15 cellular contexts compared by ENCODE assay signal in the genomic region with DNA sequence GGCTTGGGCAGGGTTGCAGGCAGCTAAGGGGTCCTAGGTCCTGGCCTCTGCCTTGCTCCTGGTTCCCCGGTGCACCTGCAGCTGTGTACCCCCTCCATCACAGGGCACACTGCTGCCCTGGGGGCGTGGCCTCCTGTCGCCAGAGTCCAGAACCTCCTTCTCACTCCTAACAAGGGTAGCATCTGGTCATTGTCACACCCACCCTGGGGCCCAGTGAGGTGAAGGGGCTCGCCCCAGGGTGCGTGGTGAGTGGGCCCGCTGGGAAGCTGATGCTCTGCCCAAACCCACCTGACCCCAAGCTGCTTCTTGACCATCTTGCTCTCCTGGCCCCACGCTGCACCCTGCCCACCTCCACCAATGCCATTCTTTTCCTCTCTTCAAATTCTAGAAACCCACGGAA. TPM values are rescaled to one million over a fixed set of nuclear protein-coding genes. Genes with fewer than 3 reads are reported as not detected.
DNase-seq lines count a peak whose midpoint lies in the region; ATAC-seq and TF ChIP-seq lines count a peak whose summit lies in the region.
"Had no signal": no experiment of that assay in that cellular context is flagged by ENCODE, and none has a peak within 500 bp of the region (broad histone marks: within the 10 kb centered on the region; RNA-seq: fewer than 3 reads in every experiment).

No MANE protein-coding gene starts in this region.

- no peaks in the 10 kb centered on the region for H4K20me1 ChIP-seq in osteoblast (ENCODE audit: insufficient read depth, low read length)
- H4K20me1 ChIP-seq: BLaER1 had no signal

- peak overlapping the region in 3 of 59 donors; percentile 6 to 22 (median 9) for H3K4me3 ChIP-seq in dorsolateral prefrontal cortex
- H3K4me3 ChIP-seq in osteoblast (ENCODE audit: insufficient read depth, low read length): no peak overlapping the region
- H3K4me3 ChIP-seq: BLaER1, GM12878 had no signal

- intact Hi-C loops in left ventricle myocardium superior (cut with micrococcal nuclease) (no loop called here), cardiac septum (cut with DNase I) (no loop called here), dorsolateral prefrontal cortex (cut with DNase I) (loop anchor here in 1 of 2 donors (5.0 kb wide), 1 partner anchor 42 kb away; no protein-coding TSS in a partner anchor)

- peak; percentile 18 for DNase-seq in left ventricle myocardium superior
- no peak for DNase-seq in cardiac septum (ENCODE audit: low spot score)
- DNase-seq in dorsolateral prefrontal cortex: no peak
- peak; percentile 46 for DNase-seq in osteoblast (ENCODE audit: insufficient read length, low spot score, missing footprints)
- DNase-seq in activated naive CD4-positive, alpha-beta T cell (lab: John Stamatoyannopoulos, UW): no peak
- DNase-seq in Kasumi-1 (lab: John Stamatoyannopoulos, UW): no peak
- DNase-seq: 8988T, AML-193, Calu3, DMS 273 treated with DMSO at 0.1 percent for 48 hours, DMS79 had no signal

- no peak for TF ChIP-seq CTCF in dorsolateral prefrontal cortex (IDR thresholded peaks at IDR 0.05 in 54 of 56, conservative IDR thresholded peaks at IDR 0.05 in 2 of 56; ENCODE audit: low read depth in 1 of 56, partially characterized antibody in 56 of 56)
- no peak for TF ChIP-seq CTCF in osteoblast (IDR thresholded peaks at IDR 0.05; ENCODE audit: extremely low read depth, low read depth, low read length)

- no peaks in the 10 kb centered on the region for H3K27me3 ChIP-seq in dorsolateral prefrontal cortex
- H3K27me3 ChIP-seq in osteoblast (ENCODE audit: insufficient read depth, low read length): no peaks in the 10 kb centered on the region
- H3K27me3 ChIP-seq: BLaER1 had no signal

- no peak overlapping the region for H3K4me2 ChIP-seq in osteoblast (ENCODE audit: insufficient read depth, low read length)
- H3K4me2 ChIP-seq: BLaER1 had no signal

- no peak overlapping the region for H2AFZ ChIP-seq in osteoblast (ENCODE audit: low read length)

- no peak for ATAC-seq in left ventricle myocardium superior
- ATAC-seq in HG03460 (IDR thresholded peaks at IDR 0.05; ENCODE audit: unreplicated experiment): no peak
- ATAC-seq: GM12878 had no signal

- H3K36me3 ChIP-seq in osteoblast (ENCODE audit: insufficient read depth, low read length): no peaks in the 10 kb centered on the region
- H3K36me3 ChIP-seq: BLaER1 had no signal

- no peaks in the 10 kb centered on the region for H3K79me2 ChIP-seq in osteoblast (ENCODE audit: insufficient read depth, low read length)

- H3K27ac ChIP-seq in dorsolateral prefrontal cortex: peak overlapping the region in 57 of 59 donors; percentile 47 to 96 (median 86)
- H3K27ac ChIP-seq in osteoblast (ENCODE audit: low read depth, low read length): no peak overlapping the region
- H3K27ac ChIP-seq: BLaER1 had no signal

- no peaks in the 10 kb centered on the region for H3K4me1 ChIP-seq in osteoblast (ENCODE audit: insufficient read depth, low read length)
- H3K4me1 ChIP-seq: BLaER1 had no signal

- H3K9me3 ChIP-seq in osteoblast (ENCODE audit: low read depth, low read length): no peaks in the 10 kb centered on the region
- H3K9me3 ChIP-seq: BLaER1 had no signal

RNA-seq across cellular contexts. Expression of gene AJAP1, which starts 44.5 kb away (rescaled TPM):
- total RNA-seq in left ventricle myocardium superior: 0.05 TPM
- total RNA-seq in cardiac septum: 0.11 TPM
- total RNA-seq in dorsolateral prefrontal cortex: 10 to 100 TPM; 21.7 to 74.9 (median 55.1) TPM
- total RNA-seq in osteoblast: 0.29 and 1.1 TPM in 2 replicates
- total RNA-seq: Calu3, GM12878, HT-29 had no signal

Comparison
In these comparisons a context has a peak if more than half of its experiments do, and no peak if none do; other contexts are left out.
1. DNase-seq: peak in left ventricle myocardium superior (single experiment) and osteoblast (single experiment); none in cardiac septum (single experiment), dorsolateral prefrontal cortex (0 of 10), activated naive CD4-positive, alpha-beta T cell (0 of 4) and Kasumi-1 (0 of 2).
2. RNA of gene AJAP1, which starts 44.5 kb away (total RNA-seq): 21.7 to 74.9 TPM in dorsolateral prefrontal cortex; 0.29 to 1.1 TPM in osteoblast, 0.11 TPM in cardiac septum (single experiment) and 0.05 TPM in left ventricle myocardium superior (single experiment); every median in the first group is over 10 times any median in the second.